In the genomic region with DNA sequence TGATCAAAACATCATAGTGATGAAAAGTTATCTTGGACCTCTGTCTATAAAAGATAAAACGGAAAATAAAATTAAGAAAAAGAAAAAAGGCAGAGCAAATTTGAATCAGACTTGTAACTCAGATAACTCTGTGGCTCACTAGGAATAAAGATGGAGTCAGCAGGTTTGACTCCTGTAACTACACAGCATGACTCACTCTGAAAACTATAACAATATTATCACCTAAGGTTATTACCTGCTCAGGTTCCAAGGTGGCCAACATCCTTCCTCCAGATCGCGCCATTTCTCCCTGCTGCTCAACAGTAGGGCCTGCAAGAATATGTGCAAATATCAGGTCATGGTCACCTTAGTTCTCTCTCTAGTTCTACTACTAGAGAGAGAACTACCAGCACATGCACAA, we compare ENCODE assay signal across 18 cellular contexts. TPM values are rescaled to one million over a fixed set of nuclear protein-coding genes. Genes with fewer than 3 reads are reported as not detected.
DNase-seq lines count a peak whose midpoint lies in the region; ATAC-seq and TF ChIP-seq lines count a peak whose summit lies in the region.
"Had no signal": no experiment of that assay in that cellular context is flagged by ENCODE, and none has a peak within 500 bp of the region (broad histone marks: within the 10 kb centered on the region; RNA-seq: fewer than 3 reads in every experiment).

No MANE protein-coding gene starts in this region.

- H3K27ac ChIP-seq in colonic mucosa (no peak overlapping the region), hepatocyte (peak overlapping the region; percentile 83)

- DNase-seq in colonic mucosa (peak; percentile 34), hepatocyte (ENCODE audit: low spot score) (no peak), mucosa of descending colon (no peak), NCI-H2081 treated with DMSO at 0.1 percent for 48 hours (lab: John Stamatoyannopoulos, UW) (no peak)
- no peak for DNase-seq in stimulated activated effector memory CD8-positive, alpha-beta T cell treated with anti-CD3 and anti-CD28 coated beads, Interleukin-12 subunit alpha, Interleukin-12 subunit beta, amount 100 ng/mL, for 72 hours (ENCODE audit: low spot score in 2 of 2)
- no peak for DNase-seq in stimulated activated CD4-positive, alpha-beta T cell treated with anti-CD3 and anti-CD28 coated beads, Interleukin-15, amount 100 ng/mL, for 24 hours
- DNase-seq: C1 segment of cervical spinal cord; Calu3; CD4-positive, alpha-beta memory T cell; COR-L47; DMS53; DMS79 treated with DMSO at 0.1 percent for 48 hours; GF-D8; H9 had no signal

- peaks cover 5% of the 10 kb centered on the region for H3K4me1 ChIP-seq in colonic mucosa
- peaks cover 22% of the 10 kb centered on the region for H3K4me1 ChIP-seq in hepatocyte (ENCODE audit: insufficient read depth)
- peaks cover 14% of the 10 kb centered on the region for H3K4me1 ChIP-seq in mucosa of descending colon (ENCODE audit: low read depth)

- intact Hi-C loops in colonic mucosa (cut with DNase I): no loop called here
- intact Hi-C loops in mucosa of descending colon (cut with DNase I, micrococcal nuclease): no loop called here

- H3K4me3 ChIP-seq in colonic mucosa: no peak overlapping the region
- H3K4me3 ChIP-seq in hepatocyte: no peak overlapping the region
- H3K4me3 ChIP-seq in mucosa of descending colon: no peak overlapping the region
- H3K4me3 ChIP-seq: GM23338 had no signal

- no peaks in the 10 kb centered on the region for H4K20me1 ChIP-seq in hepatocyte (ENCODE audit: insufficient read depth, poor library complexity, severe bottlenecking)

- H3K4me2 ChIP-seq in hepatocyte: no peak overlapping the region
- H3K4me2 ChIP-seq: GM23338 had no signal

- TF ChIP-seq CTCF in colonic mucosa (IDR thresholded peaks at IDR 0.05): no peak
- no peak for TF ChIP-seq CTCF in hepatocyte (IDR thresholded peaks at IDR 0.05; ENCODE audit: poor library complexity)
- TF ChIP-seq CTCF in mucosa of descending colon (IDR thresholded peaks at IDR 0.05): no peak

- H3K36me3 Mint-ChIP-seq in stimulated activated effector memory CD8-positive, alpha-beta T cell treated with anti-CD3 and anti-CD28 coated beads, Interleukin-12 subunit alpha, Interleukin-12 subunit beta, amount 100 ng/mL, for 72 hours: peaks cover 99% of the 10 kb centered on the region

- H3K9ac ChIP-seq in colonic mucosa (ENCODE audit: low read depth in 2 of 2, low read length in 2 of 2): no peak overlapping the region

- peak overlapping the region; percentile 20 for H3K27ac Mint-ChIP-seq in stimulated activated effector memory CD8-positive, alpha-beta T cell treated with anti-CD3 and anti-CD28 coated beads, Interleukin-12 subunit alpha, Interleukin-12 subunit beta, amount 100 ng/mL, for 72 hours
- H3K27ac Mint-ChIP-seq: GM23338, H9 had no signal

- ATAC-seq in mucosa of descending colon (peak; percentile 70), HG03175 (IDR thresholded peaks at IDR 0.05; ENCODE audit: unreplicated experiment) (no peak), HG03025 (IDR thresholded peaks at IDR 0.05; ENCODE audit: low FRiP score, unreplicated experiment) (no peak)
- ATAC-seq in stimulated activated effector memory CD8-positive, alpha-beta T cell treated with anti-CD3 and anti-CD28 coated beads, Interleukin-12 subunit alpha, Interleukin-12 subunit beta, amount 100 ng/mL, for 72 hours: no peak
- ATAC-seq: GM23338, HCT116 had no signal

- H3K9me3 Mint-ChIP-seq in stimulated activated effector memory CD8-positive, alpha-beta T cell treated with anti-CD3 and anti-CD28 coated beads, Interleukin-12 subunit alpha, Interleukin-12 subunit beta, amount 100 ng/mL, for 72 hours: no peaks in the 10 kb centered on the region
- H3K9me3 Mint-ChIP-seq: CD4-positive, alpha-beta memory T cell; GM23338; H9 had no signal

- H3K9me2 ChIP-seq in hepatocyte (replicated peaks; ENCODE audit: insufficient read depth): no peaks in the 10 kb centered on the region

- H3K9me3 ChIP-seq in colonic mucosa (no peaks in the 10 kb centered on the region), hepatocyte (ENCODE audit: low read depth) (no peaks in the 10 kb centered on the region), mucosa of descending colon (no peaks in the 10 kb centered on the region)

- H3K4me1 Mint-ChIP-seq in stimulated activated effector memory CD8-positive, alpha-beta T cell treated with anti-CD3 and anti-CD28 coated beads, Interleukin-12 subunit alpha, Interleukin-12 subunit beta, amount 100 ng/mL, for 72 hours: no peaks in the 10 kb centered on the region
- H3K4me1 Mint-ChIP-seq: CD4-positive, alpha-beta memory T cell; GM23338; H9 had no signal

- WGBS in hepatocyte (ENCODE audit: low lambda C conversion rate, missing lambda C conversion rate): 94% methylated on average over 3 of the region's 3 CpGs

- no peaks in the 10 kb centered on the region for H3K79me2 ChIP-seq in hepatocyte

- H3K4me3 Mint-ChIP-seq in stimulated activated effector memory CD8-positive, alpha-beta T cell treated with anti-CD3 and anti-CD28 coated beads, Interleukin-12 subunit alpha, Interleukin-12 subunit beta, amount 100 ng/mL, for 72 hours: no peak overlapping the region
- H3K4me3 Mint-ChIP-seq: CD4-positive, alpha-beta memory T cell; GM23338; H9 had no signal

- H3K27me3 ChIP-seq in colonic mucosa (no peaks in the 10 kb centered on the region), hepatocyte (no peaks in the 10 kb centered on the region)

- no peak overlapping the region for H2AFZ ChIP-seq in hepatocyte
- H2AFZ ChIP-seq: GM23338 had no signal

- H3K36me3 ChIP-seq in colonic mucosa: peaks cover 5% of the 10 kb centered on the region
- no peaks in the 10 kb centered on the region for H3K36me3 ChIP-seq in hepatocyte (replicated peaks; ENCODE audit: insufficient read depth, low read depth)
- H3K36me3 ChIP-seq in mucosa of descending colon (ENCODE audit: low read depth): peaks cover 10% of the 10 kb centered on the region

RNA-seq across cellular contexts. Expression of gene ALDH18A1, which starts 30.0 kb away (rescaled TPM):
- total RNA-seq in colonic mucosa (100 to 1,000 TPM; 153 to 235 TPM), hepatocyte (136 and 168 TPM in 2 replicates), mucosa of descending colon (100 to 1,000 TPM in 2 of 3 donors, 10 to 100 TPM in 1; 85.6 to 230 (median 101) TPM)
- 105 and 106 TPM in 2 replicates for polyA plus RNA-seq in hepatocyte
